In the genomic region with DNA sequence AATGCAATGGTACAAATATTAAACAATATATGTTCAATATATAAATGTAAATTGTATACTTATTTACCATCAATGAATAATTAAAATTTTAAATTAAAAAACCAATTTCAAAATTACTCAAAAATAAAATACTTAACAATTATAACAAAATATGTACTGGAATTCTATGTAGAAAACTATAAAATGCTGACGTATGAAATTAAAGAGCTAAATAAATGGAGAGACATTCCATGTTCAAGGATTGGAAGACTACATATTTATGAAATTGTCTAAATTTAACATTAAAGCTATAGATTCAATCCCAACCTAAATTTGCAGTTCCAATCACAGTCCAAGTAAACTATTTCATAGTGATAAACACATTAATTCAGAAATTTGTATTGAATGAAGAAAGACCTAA, we compare ENCODE assay signal across 20 cellular contexts.
"Had no signal": no experiment of that assay in that cellular context is flagged by ENCODE, and none has a peak within 500 bp of the region (broad histone marks: within the 10 kb centered on the region; RNA-seq: fewer than 3 reads in every experiment).

No MANE protein-coding gene starts in this region.

- FAIRE-seq: HTR-8/SVneo had no signal

- H3K4me2 ChIP-seq: KMS-11, SK-N-SH had no signal

- DNase-seq: Kasumi-1, MM.1S, NCI-H1092 treated with DMSO at 0.1 percent for 48 hours, NCI-H1417 treated with DMSO at 0.1 percent for 48 hours, NCI-H146, NCI-H1694 treated with DMSO at 0.1 percent for 48 hours, NCI-H1930, NCI-H2081, NCI-H2107, NCI-H2227 treated with DMSO at 0.1 percent for 48 hours, NCI-H524, NCI-H526 treated with DMSO at 0.1 percent for 48 hours, NCI-H774, SHP77, SK-N-SH, T-helper 1 cell had no signal

- H3K9ac ChIP-seq: KMS-11, SK-N-SH had no signal

- H3K9me3 ChIP-seq: SK-N-SH had no signal

- H3K27ac ChIP-seq: HL-60, KMS-11, RWPE1 had no signal
